ENCODE assay signal across 26 cellular contexts in genomic region chr19:40134866-40135265, GRCh38.
"Had no signal": no experiment of that assay in that cellular context is flagged by ENCODE, and none has a peak within 500 bp of the region (broad histone marks: within the 10 kb centered on the region; RNA-seq: fewer than 3 reads in every experiment).

No MANE protein-coding gene starts in this region.

- H3K27ac Mint-ChIP-seq: natural killer cell; nephron; stimulated activated effector memory CD8-positive, alpha-beta T cell treated with anti-CD3 and anti-CD28 coated beads, Interleukin-12 subunit alpha, Interleukin-12 subunit beta, amount 100 ng/mL, for 72 hours; stimulated activated naive B cell treated with anti-CD40 and anti-IgM and Interleukin-4, amounts not matched to agents 10 μg/mL and 1 μg/mL and 100 μg/mL, for 72 hours; stimulated activated naive CD8-positive, alpha-beta T cell treated with anti-CD3 and anti-CD28 coated beads, Interleukin-15, Interleukin-2, amounts not matched to agents 100 ng/mL and 50 ng/mL, for 24 hours had no signal

- DNase-seq: natural killer cell; nucleus accumbens; pancreas; retina; right cardiac atrium; right lobe of liver; sigmoid colon; small intestine; stimulated activated CD4-positive, alpha-beta T cell treated with anti-CD3 and anti-CD28 coated beads, Interleukin-15, amount 100 ng/mL, for 24 hours; stimulated activated CD4-positive, alpha-beta T cell treated with anti-CD3 and anti-CD28 coated beads, Interleukin-2, amount 100 ng/mL, for 24 hours; stimulated activated CD4-positive, alpha-beta T cell treated with anti-CD3 and anti-CD28 coated beads, Interleukin-2, amount 100 ng/mL, for 48 hours; stimulated activated CD4-positive, alpha-beta T cell treated with anti-CD3 and anti-CD28 coated beads, Interleukin-4, amount 100 ng/mL, for 24 hours; stimulated activated naive B cell treated with anti-CD40 and anti-IgM and Interleukin-4, amounts not matched to agents 10 μg/mL and 1 μg/mL and 100 μg/mL, for 72 hours; stimulated activated naive CD4-positive, alpha-beta T cell treated with Interleukin-2 at 50 U/mL for 16 hours; stomach; thyroid gland; trophoblast cell; upper lobe of left lung had no signal

- H3K4me3 ChIP-seq: pancreas, prostate gland, right lobe of liver, sigmoid colon, stomach, thoracic aorta, thyroid gland, tibial nerve, upper lobe of left lung, vagina had no signal

- H3K9me3 Mint-ChIP-seq: natural killer cell; nephron; stimulated activated effector memory CD8-positive, alpha-beta T cell treated with anti-CD3 and anti-CD28 coated beads, Interleukin-12 subunit alpha, Interleukin-12 subunit beta, amount 100 ng/mL, for 72 hours had no signal

- H3K4me1 Mint-ChIP-seq: nephron; stimulated activated naive B cell treated with anti-CD40 and anti-IgM and Interleukin-4, amounts not matched to agents 10 μg/mL and 1 μg/mL and 100 μg/mL, for 72 hours had no signal

- H3K27me3 ChIP-seq: right lobe of liver, thyroid gland, upper lobe of left lung, vagina had no signal

- H3K27ac ChIP-seq: neutrophil, pancreas, prostate gland, right lobe of liver, sigmoid colon, stomach, thoracic aorta, thyroid gland, tibial nerve, upper lobe of left lung, vagina had no signal

- H3K9me3 ChIP-seq: neutrophil, pancreas, prostate gland, right lobe of liver, sigmoid colon, thoracic aorta, thyroid gland, upper lobe of left lung, vagina had no signal

- H3K36me3 ChIP-seq: neutrophil, pancreas, prostate gland, right lobe of liver, sigmoid colon, stomach, thoracic aorta, thyroid gland, tibial nerve, upper lobe of left lung, vagina had no signal

- H3K4me3 Mint-ChIP-seq: natural killer cell; nephron; stimulated activated effector memory CD8-positive, alpha-beta T cell treated with anti-CD3 and anti-CD28 coated beads, Interleukin-12 subunit alpha, Interleukin-12 subunit beta, amount 100 ng/mL, for 72 hours; stimulated activated naive B cell treated with anti-CD40 and anti-IgM and Interleukin-4, amounts not matched to agents 10 μg/mL and 1 μg/mL and 100 μg/mL, for 72 hours; stimulated activated naive CD8-positive, alpha-beta T cell treated with anti-CD3 and anti-CD28 coated beads, Interleukin-15, Interleukin-2, amounts not matched to agents 100 ng/mL and 50 ng/mL, for 24 hours had no signal

- H3K4me1 ChIP-seq: pancreas, prostate gland, right lobe of liver, sigmoid colon, stomach, thyroid gland, tibial nerve, upper lobe of left lung, vagina had no signal

- H3K36me3 Mint-ChIP-seq: stimulated activated effector memory CD8-positive, alpha-beta T cell treated with anti-CD3 and anti-CD28 coated beads, Interleukin-12 subunit alpha, Interleukin-12 subunit beta, amount 100 ng/mL, for 72 hours had no signal
